ENCODE assay signal across 10 cellular contexts in genomic region chr1:36257375-36257767, GRCh38. TPM values are rescaled to one million over a fixed set of nuclear protein-coding genes. Genes with fewer than 3 reads are reported as not detected.
DNase-seq lines count a peak whose midpoint lies in the region; ATAC-seq, FAIRE-seq and TF ChIP-seq lines count a peak whose summit lies in the region.
"Had no signal": no experiment of that assay in that cellular context is flagged by ENCODE, and none has a peak within 500 bp of the region (broad histone marks: within the 10 kb centered on the region; RNA-seq: fewer than 3 reads in every experiment).

No MANE protein-coding gene starts in this region.

- H3K4me1 Mint-ChIP-seq in Caco-2 (ENCODE audit: low read depth, unreplicated experiment) (peaks cover 22% of the 10 kb centered on the region), HFFc6 (ENCODE audit: low read depth) (peaks cover 58% of the 10 kb centered on the region), brain (peaks cover 38% of the 10 kb centered on the region)
- H3K4me1 Mint-ChIP-seq in natural killer cell treated with Interleukin-12 subunit alpha and Interleukin-12 subunit beta and Interleukin-15 and Interleukin-18, amount 100 ng/mL, for 72 hours (ENCODE audit: low read depth in 2 of 2), result peaks cover 23 to 33% of the 10 kb centered on the region in 2 donors

- no peaks in the 10 kb centered on the region for H3K9me3 ChIP-seq in Caco-2

- POLR2A ChIA-PET in Caco-2 (lab: Charles Lee), result no interaction called here

- H3K36me3 ChIP-seq in Caco-2 (ENCODE audit: control insufficient read depth, insufficient read depth, low read length), result no peaks in the 10 kb centered on the region

- peak in 1 of 2 donors; percentile 62 for ATAC-seq in natural killer cell treated with Interleukin-12 subunit alpha and Interleukin-12 subunit beta and Interleukin-15 and Interleukin-18, amount 100 ng/mL, for 72 hours
- ATAC-seq in HG02571 (IDR thresholded peaks at IDR 0.05; ENCODE audit: unreplicated experiment), result no peak

- no peaks in the 10 kb centered on the region for H3K9me3 Mint-ChIP-seq in Caco-2 (ENCODE audit: unreplicated experiment)
- no peaks in the 10 kb centered on the region for H3K9me3 Mint-ChIP-seq in HFFc6
- H3K9me3 Mint-ChIP-seq in brain, result no peaks in the 10 kb centered on the region
- H3K9me3 Mint-ChIP-seq in natural killer cell treated with Interleukin-12 subunit alpha and Interleukin-12 subunit beta and Interleukin-15 and Interleukin-18, amount 100 ng/mL, for 72 hours, result no peaks in the 10 kb centered on the region

- H3K27ac Mint-ChIP-seq in Caco-2 (ENCODE audit: unreplicated experiment) (peak overlapping the region; percentile 79), HFFc6 (peak overlapping the region; percentile 79), brain (peak overlapping the region in 4 of 5 experiments; percentile 8 to 73 (median 62))
- peak overlapping the region; percentile 49 to 50 for H3K27ac Mint-ChIP-seq in natural killer cell treated with Interleukin-12 subunit alpha and Interleukin-12 subunit beta and Interleukin-15 and Interleukin-18, amount 100 ng/mL, for 72 hours

- CTCF ChIA-PET in Caco-2 (lab: Charles Lee), result no interaction called here

- no peak overlapping the region for H3K4me3 ChIP-seq in Caco-2 (ENCODE audit: low read depth, low read length)

- DNase-seq in Caco-2, result no peak
- no peak for DNase-seq in HFFc6
- no peak for DNase-seq in natural killer cell treated with Interleukin-12 subunit alpha and Interleukin-12 subunit beta and Interleukin-15 and Interleukin-18, amount 100 ng/mL, for 72 hours (ENCODE audit: low spot score)
- DNase-seq in amniotic stem cell (lab: John Stamatoyannopoulos, UW), result no peak
- DNase-seq in H54 (ENCODE audit: insufficient read length, low spot score), result no peak
- no peak for DNase-seq in NCI-H69 (lab: John Stamatoyannopoulos, UW)
- DNase-seq: NCI-H2081 treated with DMSO at 0.1 percent for 48 hours; stimulated activated CD4-positive, alpha-beta T cell treated with anti-CD3 and anti-CD28 coated beads, Interleukin-1b, Interleukin-23, amount 100 ng/mL, for 48 hours had no signal

- H3K36me3 Mint-ChIP-seq in Caco-2 (ENCODE audit: insufficient read depth, unreplicated experiment) (peaks cover 38% of the 10 kb centered on the region), HFFc6 (ENCODE audit: low read depth) (peaks cover 26% of the 10 kb centered on the region), brain (peaks cover 53% of the 10 kb centered on the region)
- peaks cover 7% of the 10 kb centered on the region for H3K36me3 Mint-ChIP-seq in natural killer cell treated with Interleukin-12 subunit alpha and Interleukin-12 subunit beta and Interleukin-15 and Interleukin-18, amount 100 ng/mL, for 72 hours

- H3K27me3 ChIP-seq in Caco-2 (replicated peaks; ENCODE audit: control insufficient read depth, insufficient read depth, low read length), result no peaks in the 10 kb centered on the region

- intact Hi-C loops in Caco-2 (cut with micrococcal nuclease; ENCODE audit: unreplicated experiment), result no loop called here

- no TSS peak for BruUV-seq in Caco-2 (replicated peaks; lab: Mats Ljungman, UMichigan)

- FAIRE-seq in H54 (lab: Jason Lieb, UNC), result no peak

- H3K4me3 Mint-ChIP-seq in Caco-2 (ENCODE audit: unreplicated experiment), result no peak overlapping the region
- no peak overlapping the region for H3K4me3 Mint-ChIP-seq in HFFc6
- no peak overlapping the region for H3K4me3 Mint-ChIP-seq in brain
- no peak overlapping the region for H3K4me3 Mint-ChIP-seq in natural killer cell treated with Interleukin-12 subunit alpha and Interleukin-12 subunit beta and Interleukin-15 and Interleukin-18, amount 100 ng/mL, for 72 hours

- H3K27me3 Mint-ChIP-seq in Caco-2 (ENCODE audit: insufficient read depth, unreplicated experiment) (no peaks in the 10 kb centered on the region), HFFc6 (ENCODE audit: insufficient read depth) (no peaks in the 10 kb centered on the region; the same call in none of the 2 replicates), brain (no peaks in the 10 kb centered on the region)
- no peaks in the 10 kb centered on the region for H3K27me3 Mint-ChIP-seq in natural killer cell treated with Interleukin-12 subunit alpha and Interleukin-12 subunit beta and Interleukin-15 and Interleukin-18, amount 100 ng/mL, for 72 hours

- H3K4me1 ChIP-seq in Caco-2, result no peaks in the 10 kb centered on the region

- no peak for TF ChIP-seq POLR2A in H54 (IDR thresholded peaks at IDR 0.05; ENCODE audit: low read depth, low read length)

- TF ChIP-seq CTCF in Caco-2 (IDR thresholded peaks at IDR 0.05; ENCODE audit: insufficient read depth in 1 of 2, low read depth in 1 of 2, low read length in 1 of 2, severe bottlenecking in 1 of 2, unreplicated experiment in 1 of 2) (no peak), HFFc6 (IDR thresholded peaks at IDR 0.05) (no peak), brain (conservative IDR thresholded peaks at IDR 0.05) (no peak)

RNA-seq across cellular contexts. Expression of gene THRAP3, which starts 33.1 kb away (rescaled TPM):
- total RNA-seq in Caco-2 (2022), result 86.8 and 89.1 TPM in 2 replicates
- 100 to 1,000 TPM; 116 to 126 (median 121) TPM for total RNA-seq in HFFc6 (2021; fragmentation: NEBNext Ultra II Directional; extraction: Animal tissue kit (Norgen Biotek cat#: 25700))
- polyA plus RNA-seq in brain (ENCODE audit: insufficient read depth, low read depth, low replicate concordance), result 59.5 TPM
- total RNA-seq in natural killer cell treated with Interleukin-12 subunit alpha and Interleukin-12 subunit beta and Interleukin-15 and Interleukin-18, amount 100 ng/mL, for 72 hours, result 100 to 1,000 TPM; 118 to 131 TPM

RNA-seq across cellular contexts. Expression of gene SH3D21, which starts 48.8 kb away (rescaled TPM):
- 12.1 and 12.4 TPM in 2 replicates for total RNA-seq in Caco-2 (2022)
- 1 to 10 TPM; 2.7 to 5.3 (median 2.9) TPM for total RNA-seq in HFFc6 (2021; fragmentation: NEBNext Ultra II Directional; extraction: Animal tissue kit (Norgen Biotek cat#: 25700))
- polyA plus RNA-seq in brain (ENCODE audit: insufficient read depth, low read depth, low replicate concordance), result 1.6 TPM
- 10 to 100 TPM; 12.6 to 18.6 TPM for total RNA-seq in natural killer cell treated with Interleukin-12 subunit alpha and Interleukin-12 subunit beta and Interleukin-15 and Interleukin-18, amount 100 ng/mL, for 72 hours
